ENCODE assay signal across 11 cellular contexts in genomic region chr7:116150588-116150987, GRCh38. TPM values are rescaled to one million over a fixed set of nuclear protein-coding genes. Genes with fewer than 3 reads are reported as not detected.
DNase-seq lines count a peak whose midpoint lies in the region; ATAC-seq, FAIRE-seq and TF ChIP-seq lines count a peak whose summit lies in the region.
"Had no signal": no experiment of that assay in that cellular context is flagged by ENCODE, and none has a peak within 500 bp of the region (broad histone marks: within the 10 kb centered on the region; RNA-seq: fewer than 3 reads in every experiment).

No MANE protein-coding gene starts in this region.

- H3K27ac Mint-ChIP-seq in IgD-negative memory B cell, result no peak overlapping the region
- H3K27ac Mint-ChIP-seq in activated CD4-positive, alpha-beta T cell treated with anti-CD3 and anti-CD28 coated beads, Interleukin-2, amount 10 ng/mL, durations not matched to agents 7 days and 5 days, result no peak overlapping the region
- H3K27ac Mint-ChIP-seq: endodermal cell had no signal

- H3K4me1 Mint-ChIP-seq in IgD-negative memory B cell, result peaks cover 33 to 47% (median 37%) of the 10 kb centered on the region in 3 donors
- peaks cover 26% of the 10 kb centered on the region for H3K4me1 Mint-ChIP-seq in activated CD4-positive, alpha-beta T cell treated with anti-CD3 and anti-CD28 coated beads, Interleukin-2, amount 10 ng/mL, durations not matched to agents 7 days and 5 days
- H3K4me1 Mint-ChIP-seq: endodermal cell had no signal

- peak; percentile 92 for ATAC-seq in GM19043 (IDR thresholded peaks at IDR 0.05; ENCODE audit: low read depth, unreplicated experiment)
- ATAC-seq in HG02798 (IDR thresholded peaks at IDR 0.05; ENCODE audit: poor library complexity, unreplicated experiment), result peak; percentile 82
- no peak for ATAC-seq in body of pancreas

- no peak overlapping the region for H3K27ac ChIP-seq in body of pancreas
- H3K27ac ChIP-seq: left ventricle myocardium inferior had no signal

- intact Hi-C loops in body of pancreas (cut with DNase I), result no loop called here

- H3K36me3 ChIP-seq in body of pancreas (replicated peaks in 1 of 2; ENCODE audit: insufficient read depth in 1 of 2, low read depth in 2 of 2), result no peaks in the 10 kb centered on the region
- H3K36me3 ChIP-seq: left ventricle myocardium inferior had no signal

- no peaks in the 10 kb centered on the region for H3K9me3 ChIP-seq in body of pancreas
- H3K9me3 ChIP-seq: left ventricle myocardium inferior had no signal

- POLR2A ChIA-PET in activated CD4-positive, alpha-beta T cell treated with anti-CD3 and anti-CD28 coated beads, Interleukin-2, amount 10 ng/mL, durations not matched to agents 7 days and 5 days (lab: Charles Lee), result no interaction called here

- DNase-seq in body of pancreas, result no peak
- DNase-seq in activated CD4-positive, alpha-beta T cell treated with anti-CD3 and anti-CD28 coated beads, Interleukin-2, amount 10 ng/mL, durations not matched to agents 7 days and 5 days, result no peak
- no peak for DNase-seq in SW480 (ENCODE audit: low spot score)
- DNase-seq in middle frontal gyrus (ENCODE audit: extremely low spot score, low spot score), result no peak
- DNase-seq: endodermal cell, left ventricle myocardium inferior, NCI-H1436 had no signal

- 73 to 86% methylated on average over 1 of the region's 1 CpG for WGBS in body of pancreas, 2 donors

- peak; percentile 3 for FAIRE-seq in A204.1 (lab: Jason Lieb, UNC)

- TF ChIP-seq POLR2A in body of pancreas (IDR thresholded peaks at IDR 0.05), result no peak

- H3K4me1 ChIP-seq in body of pancreas, result no peaks in the 10 kb centered on the region
- H3K4me1 ChIP-seq: left ventricle myocardium inferior had no signal

- CTCF ChIA-PET in activated CD4-positive, alpha-beta T cell treated with anti-CD3 and anti-CD28 coated beads, Interleukin-2, amount 10 ng/mL, durations not matched to agents 7 days and 5 days (lab: Charles Lee), result no interaction called here

- no peaks in the 10 kb centered on the region for H3K27me3 ChIP-seq in body of pancreas

- no peaks in the 10 kb centered on the region for H3K9me3 Mint-ChIP-seq in IgD-negative memory B cell
- H3K9me3 Mint-ChIP-seq in activated CD4-positive, alpha-beta T cell treated with anti-CD3 and anti-CD28 coated beads, Interleukin-2, amount 10 ng/mL, durations not matched to agents 7 days and 5 days, result peaks cover 10% of the 10 kb centered on the region
- H3K9me3 Mint-ChIP-seq: endodermal cell had no signal

- peaks cover 3% of the 10 kb centered on the region for H3K36me3 Mint-ChIP-seq in IgD-negative memory B cell
- peaks cover 7% of the 10 kb centered on the region for H3K36me3 Mint-ChIP-seq in activated CD4-positive, alpha-beta T cell treated with anti-CD3 and anti-CD28 coated beads, Interleukin-2, amount 10 ng/mL, durations not matched to agents 7 days and 5 days (ENCODE audit: low read depth)

- H3K4me3 Mint-ChIP-seq in IgD-negative memory B cell, result peak overlapping the region; percentile 40 to 75 (median 74)
- no peak overlapping the region for H3K4me3 Mint-ChIP-seq in activated CD4-positive, alpha-beta T cell treated with anti-CD3 and anti-CD28 coated beads, Interleukin-2, amount 10 ng/mL, durations not matched to agents 7 days and 5 days
- H3K4me3 Mint-ChIP-seq: endodermal cell had no signal

- no peak overlapping the region for H3K4me3 ChIP-seq in body of pancreas
- H3K4me3 ChIP-seq: left ventricle myocardium inferior had no signal

- H3K27me3 Mint-ChIP-seq in IgD-negative memory B cell, result no peaks in the 10 kb centered on the region
- H3K27me3 Mint-ChIP-seq in activated CD4-positive, alpha-beta T cell treated with anti-CD3 and anti-CD28 coated beads, Interleukin-2, amount 10 ng/mL, durations not matched to agents 7 days and 5 days, result peaks cover 11% of the 10 kb centered on the region

- TF ChIP-seq CTCF in body of pancreas (IDR thresholded peaks at IDR 0.05), result no peak

RNA-seq across cellular contexts. Expression of gene TES, which starts 59.8 kb away (rescaled TPM):
- 150 TPM for polyA plus RNA-seq in IgD-negative memory B cell
- 10 to 100 TPM; 17.1 to 29.8 TPM for total RNA-seq in body of pancreas
- total RNA-seq in activated CD4-positive, alpha-beta T cell treated with anti-CD3 and anti-CD28 coated beads, Interleukin-2, amount 10 ng/mL, durations not matched to agents 7 days and 5 days, result 100 to 1,000 TPM; 139 to 140 TPM

Comparison
In these comparisons a context has a peak if more than half of its experiments do, and no peak if none do; other contexts are left out.
1. RNA of gene TES, which starts 59.8 kb away (total RNA-seq): 139 to 140 TPM in activated CD4-positive, alpha-beta T cell treated with anti-CD3 and anti-CD28 coated beads, Interleukin-2, amount 10 ng/mL, durations not matched to agents 7 days and 5 days; 17.1 to 29.8 TPM in body of pancreas; every median in the first group is over 4 times any median in the second.